Comparison of ENCODE assay signal across 20 cellular contexts in genomic region chr3:124998247-124998630, GRCh38. TPM values are rescaled to one million over a fixed set of nuclear protein-coding genes. Genes with fewer than 3 reads are reported as not detected.
A peak's percentile ranks its signal among the peaks of the same experiment; 100 is the strongest.
DNase-seq lines count a peak whose midpoint lies in the region; ATAC-seq and TF ChIP-seq lines count a peak whose summit lies in the region.
"Had no signal": no experiment of that assay in that cellular context is flagged by ENCODE, and none has a peak within 500 bp of the region (broad histone marks: within the 10 kb centered on the region; RNA-seq: fewer than 3 reads in every experiment).

No MANE protein-coding gene starts in this region.

- H3K4me1 ChIP-seq in heart right ventricle (peaks cover 24 to 100% (median 77%) of the 10 kb centered on the region in 9 donors), body of pancreas (peaks cover 52% of the 10 kb centered on the region), lower lobe of right lung (peaks cover 78% of the 10 kb centered on the region), stomach smooth muscle (ENCODE audit: control insufficient read depth, insufficient read depth, low read length) (peaks cover 70% of the 10 kb centered on the region)
- H3K4me1 ChIP-seq: ascending aorta had no signal

- intact Hi-C loops in heart right ventricle (cut with DNase I) (loop anchor here (2.0 to 10.0 kb wide), 11 partner anchors 54 to 439 kb away; partner anchors contain the start of genes HEG1 (in 2 of the 10) and ZNF148 (in 1 of the 10)), Right ventricle myocardium superior (cut with DNase I) (loop anchor here (5.0 kb wide), 2 partner anchors 164 to 439 kb away; no protein-coding TSS in a partner anchor), body of pancreas (cut with DNase I) (no loop called here), lower lobe of right lung (cut with DNase I) (no loop called here)

- TF ChIP-seq POLR2A in body of pancreas (IDR thresholded peaks at IDR 0.05), result no peak

- H3K9ac ChIP-seq in stomach smooth muscle (ENCODE audit: low read length in 2 of 2), result no peak overlapping the region

- WGBS in heart right ventricle, 2 donors, result 83 to 93% methylated on average over 3 of the region's 3 CpGs
- WGBS in body of pancreas, 2 donors, result 93 to 95% methylated on average over 3 of the region's 3 CpGs

- H3K27me3 ChIP-seq in heart right ventricle, result no peaks in the 10 kb centered on the region
- no peaks in the 10 kb centered on the region for H3K27me3 ChIP-seq in body of pancreas
- H3K27me3 ChIP-seq in lower lobe of right lung (ENCODE audit: low read depth), result no peaks in the 10 kb centered on the region
- H3K27me3 ChIP-seq in stomach smooth muscle (ENCODE audit: control insufficient read depth in 1 of 2, insufficient read depth in 2 of 2, low read length in 2 of 2), result no peaks in the 10 kb centered on the region
- H3K27me3 ChIP-seq: ascending aorta, upper lobe of right lung had no signal

- TF ChIP-seq CTCF in heart right ventricle (IDR thresholded peaks at IDR 0.05), result no peak
- TF ChIP-seq CTCF in body of pancreas (IDR thresholded peaks at IDR 0.05), result no peak
- no peak for TF ChIP-seq CTCF in lower lobe of right lung (IDR thresholded peaks at IDR 0.05)

- H3K4me3 ChIP-seq in heart right ventricle, result no peak overlapping the region
- no peak overlapping the region for H3K4me3 ChIP-seq in body of pancreas
- H3K4me3 ChIP-seq in lower lobe of right lung, result no peak overlapping the region
- peak overlapping the region in 1 of 2 donors; percentile 52 for H3K4me3 ChIP-seq in stomach smooth muscle (ENCODE audit: low read length in 2 of 2)
- H3K4me3 ChIP-seq: ascending aorta, upper lobe of right lung had no signal

- ATAC-seq in heart right ventricle, result no peak
- no peak for ATAC-seq in Right ventricle myocardium superior (ENCODE audit: poor library complexity)
- ATAC-seq in body of pancreas, result no peak
- no peak for ATAC-seq in lower lobe of right lung
- ATAC-seq: activated naive CD4-positive, alpha-beta T cell treated with anti-CD3 and anti-CD28 coated beads, Interleukin-2, amount 50 U/mL, for 72 hours; Panc1; stimulated activated naive CD8-positive, alpha-beta T cell treated with anti-CD3 and anti-CD28 coated beads, Interleukin-15, amount 100 ng/mL, for 72 hours; upper lobe of right lung had no signal

- H3K9me3 ChIP-seq in heart right ventricle (no peaks in the 10 kb centered on the region), body of pancreas (no peaks in the 10 kb centered on the region), lower lobe of right lung (no peaks in the 10 kb centered on the region), stomach smooth muscle (ENCODE audit: control insufficient read depth in 2 of 2, low read length in 2 of 2) (no peaks in the 10 kb centered on the region)
- H3K9me3 ChIP-seq: ascending aorta, upper lobe of right lung had no signal

- H3K36me3 ChIP-seq in heart right ventricle (peaks cover 0 to 100% (median 62%) of the 10 kb centered on the region in 9 donors), body of pancreas (replicated peaks in 1 of 2; ENCODE audit: insufficient read depth in 1 of 2, low read depth in 2 of 2) (no peaks in the 10 kb centered on the region), lower lobe of right lung (peaks cover 90% of the 10 kb centered on the region), stomach smooth muscle (ENCODE audit: control insufficient read depth in 2 of 2, insufficient read depth in 2 of 2, low read length in 2 of 2) (peaks cover 30 to 32% of the 10 kb centered on the region in 2 donors)

- no peak for DNase-seq in heart right ventricle
- DNase-seq in Right ventricle myocardium superior, result no peak
- DNase-seq in body of pancreas, result no peak
- no peak for DNase-seq in lower lobe of right lung
- no peak for DNase-seq in NCI-H2081 treated with DMSO at 0.1 percent for 48 hours (lab: John Stamatoyannopoulos, UW)
- no peak for DNase-seq in NCI-H526 treated with DMSO at 0.1 percent for 48 hours (lab: John Stamatoyannopoulos, UW)
- DNase-seq in AML-193 (lab: John Stamatoyannopoulos, UW), result no peak
- DNase-seq: activated B cell treated with CpG ODN at 0.5 μM for 24 hours; activated CD8-positive, alpha-beta memory T cell treated with anti-CD3 and anti-CD28 coated beads, Interleukin-2, amount 50 U/mL, for 4 hours; DMS79 treated with DMSO at 0.1 percent for 48 hours; HCEC 1CT; MM.1S; NCI-H2029; NCI-H2227 treated with DMSO at 0.1 percent for 48 hours; stimulated activated naive CD8-positive, alpha-beta T cell treated with anti-CD3 and anti-CD28 coated beads, Interleukin-15, amount 100 ng/mL, for 72 hours; upper lobe of right lung had no signal

- H3K27ac ChIP-seq in heart right ventricle, result peak overlapping the region in 7 of 10 donors; percentile 11 to 84 (median 63)
- H3K27ac ChIP-seq in body of pancreas, result peak overlapping the region; percentile 25 to 66 (median 50)
- peak overlapping the region; percentile 4 for H3K27ac ChIP-seq in lower lobe of right lung
- H3K27ac ChIP-seq in stomach smooth muscle (ENCODE audit: low read length), result peak overlapping the region; percentile 69
- H3K27ac ChIP-seq: ascending aorta, upper lobe of right lung had no signal

RNA-seq across cellular contexts. Expression of gene HEG1, which starts 57.6 kb away (rescaled TPM):
- total RNA-seq in heart right ventricle (100 to 1,000 TPM in 7 of 10 donors, 10 to 100 TPM in 3; 79.0 to 186 (median 143) TPM), Right ventricle myocardium superior (91.1 TPM), body of pancreas (10 to 100 TPM; 45.7 to 46.1 TPM), lower lobe of right lung (157 TPM)
- polyA plus RNA-seq in heart right ventricle, result 10 to 100 TPM; 12.2 to 25.4 TPM

Comparison
In these comparisons a context has a peak if more than half of its experiments do, and no peak if none do; other contexts are left out.
1. H3K27ac ChIP-seq: peak in every context shown above with its lines; median percentile 69 in stomach smooth muscle; 63 in heart right ventricle; 50 in body of pancreas; 4 in lower lobe of right lung.
2. intact Hi-C loops: an anchor here in heart right ventricle (2.0 to 10.0 kb wide) and Right ventricle myocardium superior (5.0 kb wide); none called in body of pancreas and lower lobe of right lung.